22 cellular contexts compared by ENCODE assay signal in the genomic region with DNA sequence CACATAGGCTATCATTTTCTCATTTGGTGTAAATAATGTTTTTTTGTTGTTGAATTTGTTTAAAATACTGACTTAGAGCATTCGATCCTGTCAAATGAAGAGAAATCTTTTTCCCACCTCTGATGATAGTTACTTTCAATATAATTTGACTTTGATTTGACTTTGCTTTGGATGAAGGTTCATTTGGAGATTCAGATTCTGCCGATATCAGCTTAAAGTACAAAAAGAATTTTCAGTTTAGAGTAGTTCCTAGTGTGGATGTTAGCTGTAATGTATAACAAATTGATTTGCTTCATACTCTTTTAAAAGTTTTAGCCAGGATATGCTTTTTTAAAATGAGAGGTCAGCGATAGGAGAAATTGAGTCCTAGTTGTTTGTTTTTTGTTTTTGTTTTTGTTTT.
"Had no signal": no experiment of that assay in that cellular context is flagged by ENCODE, and none has a peak within 500 bp of the region (broad histone marks: within the 10 kb centered on the region; RNA-seq: fewer than 3 reads in every experiment).

No MANE protein-coding gene starts in this region.

- H3K9me3 ChIP-seq: left lung, ovary, testis, upper lobe of left lung had no signal

- H3K4me3 Mint-ChIP-seq: activated B cell treated with CpG ODN at 0.5 μM for 24 hours; activated CD4-positive, alpha-beta memory T cell treated with anti-CD3 and anti-CD28 coated beads for 36 hours; activated CD4-positive, alpha-beta T cell treated with anti-CD3 and anti-CD28 coated beads for 36 hours; activated naive CD4-positive, alpha-beta T cell treated with anti-CD3 and anti-CD28 coated beads, Interleukin-2, amount 10 ng/mL, durations not matched to agents 7 days and 5 days; immature natural killer cell; naive thymus-derived CD8-positive, alpha-beta T cell; stimulated activated effector memory CD8-positive, alpha-beta T cell treated with anti-CD3 and anti-CD28 coated beads, Interleukin-12 subunit alpha, Interleukin-12 subunit beta, amount 100 ng/mL, for 72 hours had no signal

- H3K27ac Mint-ChIP-seq: activated B cell treated with CpG ODN at 0.5 μM for 24 hours; activated CD4-positive, alpha-beta memory T cell treated with anti-CD3 and anti-CD28 coated beads for 36 hours; activated CD4-positive, alpha-beta T cell treated with anti-CD3 and anti-CD28 coated beads for 36 hours; activated naive CD4-positive, alpha-beta T cell treated with anti-CD3 and anti-CD28 coated beads, Interleukin-2, amount 10 ng/mL, durations not matched to agents 7 days and 5 days; stimulated activated effector memory CD8-positive, alpha-beta T cell treated with anti-CD3 and anti-CD28 coated beads, Interleukin-12 subunit alpha, Interleukin-12 subunit beta, amount 100 ng/mL, for 72 hours had no signal

- H3K36me3 ChIP-seq: ovary had no signal

- H3K27ac ChIP-seq: coronary artery, ovary, testis had no signal

- H3K4me3 ChIP-seq: coronary artery, left lung, ovary, testis, upper lobe of left lung had no signal

- H3K36me3 Mint-ChIP-seq: immature natural killer cell had no signal

- ATAC-seq: activated CD4-positive, alpha-beta T cell treated with anti-CD3 and anti-CD28 coated beads for 36 hours; left lung; naive thymus-derived CD8-positive, alpha-beta T cell; sciatic nerve; stimulated activated effector memory CD8-positive, alpha-beta T cell treated with anti-CD3 and anti-CD28 coated beads, Interleukin-12 subunit alpha, Interleukin-12 subunit beta, amount 100 ng/mL, for 72 hours had no signal

- H3K4me1 ChIP-seq: testis had no signal

- DNase-seq: activated B cell treated with CpG ODN at 0.5 μM for 24 hours; activated CD4-positive, alpha-beta memory T cell treated with anti-CD3 and anti-CD28 coated beads for 36 hours; activated CD4-positive, alpha-beta T cell treated with anti-CD3 and anti-CD28 coated beads for 36 hours; activated effector memory CD4-positive, alpha-beta T cell treated with Interleukin-2 at 50 U/mL for 16 hours; activated naive CD4-positive, alpha-beta T cell treated with anti-CD3 and anti-CD28 coated beads, Interleukin-2, amount 10 ng/mL, durations not matched to agents 7 days and 5 days; activated T-cell treated with anti-CD3 and anti-CD28 coated beads, Interleukin-2, amount 50 U/mL, for 48 hours; amygdala; cerebellar nuclear complex; foreskin fibroblast; immature natural killer cell; kidney glomerular epithelial cell; left lung; naive thymus-derived CD8-positive, alpha-beta T cell; ovary; small intestine; stimulated activated CD4-positive, alpha-beta T cell treated with anti-CD3 and anti-CD28 coated beads, Interleukin-2, amount 100 ng/mL, for 24 hours; T-helper 9 cell; testis had no signal

- H3K27me3 Mint-ChIP-seq: activated B cell treated with CpG ODN at 0.5 μM for 24 hours; activated CD4-positive, alpha-beta memory T cell treated with anti-CD3 and anti-CD28 coated beads for 36 hours; activated CD4-positive, alpha-beta T cell treated with anti-CD3 and anti-CD28 coated beads for 36 hours; activated naive CD4-positive, alpha-beta T cell treated with anti-CD3 and anti-CD28 coated beads, Interleukin-2, amount 10 ng/mL, durations not matched to agents 7 days and 5 days; naive thymus-derived CD8-positive, alpha-beta T cell had no signal

- H3K9me3 Mint-ChIP-seq: activated B cell treated with CpG ODN at 0.5 μM for 24 hours; activated CD4-positive, alpha-beta memory T cell treated with anti-CD3 and anti-CD28 coated beads for 36 hours; activated naive CD4-positive, alpha-beta T cell treated with anti-CD3 and anti-CD28 coated beads, Interleukin-2, amount 10 ng/mL, durations not matched to agents 7 days and 5 days; immature natural killer cell; naive thymus-derived CD8-positive, alpha-beta T cell; stimulated activated effector memory CD8-positive, alpha-beta T cell treated with anti-CD3 and anti-CD28 coated beads, Interleukin-12 subunit alpha, Interleukin-12 subunit beta, amount 100 ng/mL, for 72 hours had no signal

- H3K27me3 ChIP-seq: left lung, ovary, testis, upper lobe of left lung had no signal

- FAIRE-seq: small intestine had no signal
